In the genomic region with DNA sequence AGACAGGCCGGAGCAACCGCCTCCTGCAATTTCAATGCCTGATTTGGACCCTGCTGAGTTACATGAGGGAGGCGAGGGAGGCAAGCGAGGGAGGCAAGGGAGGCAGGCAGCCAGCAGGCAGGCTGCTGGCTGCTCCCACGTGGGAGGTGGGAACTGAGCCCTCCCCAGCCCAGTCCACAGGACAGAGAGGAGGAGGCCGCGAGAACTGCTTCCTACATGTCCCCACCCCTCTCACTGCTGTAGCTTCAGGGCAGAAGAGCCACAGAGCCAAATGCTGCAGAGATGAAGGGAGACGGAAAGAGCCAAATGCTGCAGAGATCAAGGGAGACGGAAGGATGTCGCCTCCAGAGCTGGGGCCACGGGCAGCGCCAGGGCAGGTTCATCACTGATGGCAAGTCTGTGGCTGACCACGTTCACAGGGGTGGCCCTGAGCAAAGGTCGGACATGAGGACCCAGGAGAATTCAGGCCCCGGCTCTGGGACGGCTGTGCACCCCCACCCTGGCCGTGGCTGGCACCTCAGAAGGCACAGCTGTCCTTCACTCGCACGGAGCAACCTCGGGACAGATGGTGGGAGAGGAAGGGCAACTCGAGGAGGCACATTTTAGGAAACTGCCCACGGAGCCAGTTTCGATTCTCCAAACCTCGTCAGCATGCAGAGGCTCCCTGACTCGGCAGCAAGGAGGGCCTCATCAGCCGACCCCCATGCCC, we compare ENCODE assay signal across 1 cellular context.
TF ChIP-seq lines count a peak whose summit lies in the region.

No MANE protein-coding gene starts in this region.

TF ChIP-seq in IMR-90, 13 proteins besides CTCF, POLR2A, EP300 and RAD21 (continued from another document):
- TF ChIP-seq, protein P1, sequence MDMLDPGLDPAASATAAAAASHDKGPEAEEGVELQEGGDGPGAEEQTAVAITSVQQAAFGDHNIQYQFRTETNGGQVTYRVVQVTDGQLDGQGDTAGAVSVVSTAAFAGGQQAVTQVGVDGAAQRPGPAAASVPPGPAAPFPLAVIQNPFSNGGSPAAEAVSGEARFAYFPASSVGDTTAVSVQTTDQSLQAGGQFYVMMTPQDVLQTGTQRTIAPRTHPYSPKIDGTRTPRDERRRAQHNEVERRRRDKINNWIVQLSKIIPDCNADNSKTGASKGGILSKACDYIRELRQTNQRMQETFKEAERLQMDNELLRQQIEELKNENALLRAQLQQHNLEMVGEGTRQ (IDR thresholded peaks at IDR 0.05; ENCODE audit: low read depth, low read length): no peak
- TF ChIP-seq RCOR1 (IDR thresholded peaks at IDR 0.05; ENCODE audit: insufficient replicate concordance, low read length): no peak
- TF ChIP-seq, protein P2, sequence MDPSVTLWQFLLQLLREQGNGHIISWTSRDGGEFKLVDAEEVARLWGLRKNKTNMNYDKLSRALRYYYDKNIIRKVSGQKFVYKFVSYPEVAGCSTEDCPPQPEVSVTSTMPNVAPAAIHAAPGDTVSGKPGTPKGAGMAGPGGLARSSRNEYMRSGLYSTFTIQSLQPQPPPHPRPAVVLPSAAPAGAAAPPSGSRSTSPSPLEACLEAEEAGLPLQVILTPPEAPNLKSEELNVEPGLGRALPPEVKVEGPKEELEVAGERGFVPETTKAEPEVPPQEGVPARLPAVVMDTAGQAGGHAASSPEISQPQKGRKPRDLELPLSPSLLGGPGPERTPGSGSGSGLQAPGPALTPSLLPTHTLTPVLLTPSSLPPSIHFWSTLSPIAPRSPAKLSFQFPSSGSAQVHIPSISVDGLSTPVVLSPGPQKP (IDR thresholded peaks at IDR 0.05; ENCODE audit: borderline replicate concordance, low read depth, low read length): no peak
- no peak for TF ChIP-seq NFE2L2 (IDR thresholded peaks at IDR 0.05; ENCODE audit: low read depth, low read length)
- no peak for TF ChIP-seq MXI1 (IDR thresholded peaks at IDR 0.05; ENCODE audit: borderline replicate concordance, low read depth, low read length)
- no peak for TF ChIP-seq FOS (IDR thresholded peaks at IDR 0.05; ENCODE audit: low read depth, low read length)
- TF ChIP-seq CHD1 (IDR thresholded peaks at IDR 0.05; ENCODE audit: low read depth, low read length): no peak
